1 cellular context compared by ENCODE assay signal in the genomic region with DNA sequence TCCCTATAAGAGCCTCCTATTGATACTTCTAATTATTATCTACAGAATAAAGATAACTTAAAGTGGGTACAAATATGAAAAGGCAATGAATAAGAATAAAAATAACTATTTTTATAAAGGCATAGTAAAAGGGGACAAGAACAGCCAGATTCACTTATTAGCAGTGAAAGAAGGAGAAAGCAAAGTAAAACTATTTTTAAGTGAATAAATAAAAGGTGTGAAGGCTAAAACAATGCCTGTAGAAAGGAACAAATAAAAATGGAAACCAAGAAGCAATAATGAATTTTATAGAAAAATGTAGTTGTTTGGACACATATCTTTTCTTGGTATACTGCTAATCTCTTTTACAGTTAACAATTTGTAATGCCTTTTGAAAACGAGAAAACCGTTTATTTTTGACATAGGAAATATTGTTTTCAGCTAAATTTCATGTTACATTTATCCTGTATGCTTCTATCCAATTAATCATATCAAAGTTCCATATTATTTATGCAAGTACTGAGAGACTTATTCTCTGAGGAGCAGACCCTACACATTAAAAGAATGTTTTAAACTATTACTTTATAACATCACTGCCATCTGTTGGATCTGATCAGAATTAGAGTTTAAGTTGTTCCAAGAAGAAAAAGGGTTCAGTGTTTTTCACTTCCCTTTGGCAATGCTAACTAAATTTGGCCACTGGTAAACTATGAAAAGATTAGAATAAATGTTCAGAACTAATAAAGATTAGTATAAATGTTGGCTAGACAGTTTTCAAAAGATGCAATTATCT.
TF ChIP-seq lines count a peak whose summit lies in the region.

No MANE protein-coding gene starts in this region.

TF ChIP-seq in K562, 482 proteins besides CTCF, POLR2A, EP300 and RAD21 (continued from another document):
- TF ChIP-seq, protein P1, sequence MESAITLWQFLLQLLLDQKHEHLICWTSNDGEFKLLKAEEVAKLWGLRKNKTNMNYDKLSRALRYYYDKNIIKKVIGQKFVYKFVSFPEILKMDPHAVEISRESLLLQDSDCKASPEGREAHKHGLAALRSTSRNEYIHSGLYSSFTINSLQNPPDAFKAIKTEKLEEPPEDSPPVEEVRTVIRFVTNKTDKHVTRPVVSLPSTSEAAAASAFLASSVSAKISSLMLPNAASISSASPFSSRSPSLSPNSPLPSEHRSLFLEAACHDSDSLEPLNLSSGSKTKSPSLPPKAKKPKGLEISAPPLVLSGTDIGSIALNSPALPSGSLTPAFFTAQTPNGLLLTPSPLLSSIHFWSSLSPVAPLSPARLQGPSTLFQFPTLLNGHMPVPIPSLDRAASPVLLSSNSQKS (CRISPR knock-in tag; IDR thresholded peaks at IDR 0.05) = no peak
- no peak for TF ChIP-seq LCOR (CRISPR knock-in tag; IDR thresholded peaks at IDR 0.05)
- TF ChIP-seq ZNF24 (IDR thresholded peaks at IDR 0.05) = no peak
- TF ChIP-seq ZNF124 (CRISPR knock-in tag; IDR thresholded peaks at IDR 0.05) = no peak
- TF ChIP-seq SMC3 (conservative IDR thresholded peaks at IDR 0.05; ENCODE audit: insufficient read depth, low read depth, low read length) = peak; percentile 23; the same call in 1 of the 2 replicates
- TF ChIP-seq SPI1 (IDR thresholded peaks at IDR 0.05; ENCODE audit: borderline replicate concordance, low read depth, low read length) = 0 out of 2 replicates have a peak, but pooled peaks have one; percentile 4
- TF ChIP-seq MYNN (IDR thresholded peaks at IDR 0.05) = no peak
- TF ChIP-seq MYNN (CRISPR knock-in tag; IDR thresholded peaks at IDR 0.05) = no peak
- TF ChIP-seq, protein P2, sequence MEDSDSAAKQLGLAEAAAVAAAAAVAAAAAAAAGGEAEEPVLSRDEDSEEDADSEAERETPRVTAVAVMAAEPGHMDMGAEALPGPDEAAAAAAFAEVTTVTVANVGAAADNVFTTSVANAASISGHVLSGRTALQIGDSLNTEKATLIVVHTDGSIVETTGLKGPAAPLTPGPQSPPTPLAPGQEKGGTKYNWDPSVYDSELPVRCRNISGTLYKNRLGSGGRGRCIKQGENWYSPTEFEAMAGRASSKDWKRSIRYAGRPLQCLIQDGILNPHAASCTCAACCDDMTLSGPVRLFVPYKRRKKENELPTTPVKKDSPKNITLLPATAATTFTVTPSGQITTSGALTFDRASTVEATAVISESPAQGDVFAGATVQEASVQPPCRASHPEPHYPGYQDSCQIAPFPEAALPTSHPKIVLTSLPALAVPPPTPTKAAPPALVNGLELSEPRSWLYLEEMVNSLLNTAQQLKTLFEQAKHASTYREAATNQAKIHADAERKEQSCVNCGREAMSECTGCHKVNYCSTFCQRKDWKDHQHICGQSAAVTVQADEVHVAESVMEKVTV (CRISPR knock-in tag; IDR thresholded peaks at IDR 0.05) = peak; percentile 11; the same call in 1 of the 2 replicates
